ENCODE assay signal across 10 cellular contexts in the genomic region with DNA sequence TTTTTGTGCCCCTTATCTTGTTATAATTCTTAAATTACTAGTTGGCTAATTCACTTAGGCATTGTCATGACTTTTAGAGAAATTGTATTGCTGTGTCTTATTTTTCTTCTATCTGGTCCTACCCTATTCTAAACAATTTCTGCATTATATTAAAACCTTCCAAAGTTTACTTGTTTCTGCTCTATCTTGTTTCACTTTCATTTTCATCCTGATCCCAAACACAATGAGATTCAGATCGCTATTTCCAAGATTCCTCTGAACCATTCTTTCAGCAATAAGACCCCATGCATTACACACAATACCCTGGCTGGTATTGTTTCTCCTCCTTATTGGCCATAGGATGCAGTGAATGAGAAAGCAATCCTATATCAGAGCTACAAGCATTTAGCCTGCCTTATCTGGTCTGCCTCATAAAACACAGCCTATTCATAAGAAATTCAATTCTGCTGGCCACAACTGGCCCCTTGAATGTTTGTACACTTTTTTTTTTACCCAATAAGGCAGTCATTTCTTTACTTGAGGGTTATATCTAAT.
A peak's percentile ranks its signal among the peaks of the same experiment; 100 is the strongest.
DNase-seq lines count a peak whose midpoint lies in the region; ATAC-seq and TF ChIP-seq lines count a peak whose summit lies in the region.
"Had no signal": no experiment of that assay in that cellular context is flagged by ENCODE, and none has a peak within 500 bp of the region (broad histone marks: within the 10 kb centered on the region; RNA-seq: fewer than 3 reads in every experiment).

No MANE protein-coding gene starts in this region.

- H3K9me3 Mint-ChIP-seq in activated CD4-positive, alpha-beta T cell treated with anti-CD3 and anti-CD28 coated beads, Interleukin-2, amount 10 ng/mL, durations not matched to agents 24 days and 14 days = peaks cover 3% of the 10 kb centered on the region

- peaks cover 2% of the 10 kb centered on the region for H3K27me3 Mint-ChIP-seq in activated CD4-positive, alpha-beta T cell treated with anti-CD3 and anti-CD28 coated beads, Interleukin-2, amount 10 ng/mL, durations not matched to agents 24 days and 14 days
- H3K27me3 Mint-ChIP-seq: progenitor cell of endocrine pancreas had no signal

- H3K27me3 ChIP-seq in left lung (no peaks in the 10 kb centered on the region), subcutaneous abdominal adipose tissue (ENCODE audit: control insufficient read depth in 5 of 5, insufficient read depth in 4 of 5, low read length in 5 of 5) (no peaks in the 10 kb centered on the region)

- peak overlapping the region; percentile 54 for H3K4me3 Mint-ChIP-seq in activated CD4-positive, alpha-beta T cell treated with anti-CD3 and anti-CD28 coated beads, Interleukin-2, amount 10 ng/mL, durations not matched to agents 24 days and 14 days

- DNase-seq in activated CD4-positive, alpha-beta T cell treated with anti-CD3 and anti-CD28 coated beads, Interleukin-2, amount 10 ng/mL, durations not matched to agents 24 days and 14 days = no peak
- no peak for DNase-seq in activated CD4-positive, alpha-beta T cell treated with anti-CD3 and anti-CD28 coated beads for 1 hour
- no peak for DNase-seq in left lung
- DNase-seq in Ammon's horn (ENCODE audit: low spot score) = no peak
- DNase-seq in NCI-H1436 treated with DMSO at 0.1 percent for 48 hours (lab: John Stamatoyannopoulos, UW) = no peak
- DNase-seq in posterior vena cava (ENCODE audit: low spot score) = no peak
- DNase-seq: NCI-H1417 had no signal

- intact Hi-C loops in activated CD4-positive, alpha-beta T cell treated with anti-CD3 and anti-CD28 coated beads, Interleukin-2, amount 10 ng/mL, durations not matched to agents 24 days and 14 days (cut with micrococcal nuclease) = no loop called here
- intact Hi-C loops in left lung (cut with DNase I) (no loop called here), posterior vena cava (cut with DNase I) (no loop called here)

- peaks cover 2% of the 10 kb centered on the region for H3K4me1 Mint-ChIP-seq in activated CD4-positive, alpha-beta T cell treated with anti-CD3 and anti-CD28 coated beads, Interleukin-2, amount 10 ng/mL, durations not matched to agents 24 days and 14 days

- no peaks in the 10 kb centered on the region for H3K4me1 ChIP-seq in left lung
- H3K4me1 ChIP-seq in subcutaneous abdominal adipose tissue (ENCODE audit: control insufficient read depth in 5 of 5, insufficient read depth in 5 of 5, low read length in 5 of 5) = no peaks in the 10 kb centered on the region

- H3K27ac Mint-ChIP-seq in activated CD4-positive, alpha-beta T cell treated with anti-CD3 and anti-CD28 coated beads, Interleukin-2, amount 10 ng/mL, durations not matched to agents 24 days and 14 days = no peak overlapping the region
- H3K27ac Mint-ChIP-seq: progenitor cell of endocrine pancreas had no signal

- no peak for ATAC-seq in left lung

- H3K27ac ChIP-seq in left lung = no peak overlapping the region
- no peak overlapping the region for H3K27ac ChIP-seq in subcutaneous abdominal adipose tissue (ENCODE audit: low read depth, low read length)

- H3K9ac ChIP-seq in subcutaneous abdominal adipose tissue (ENCODE audit: low read length in 5 of 5) = peak overlapping the region in 3 of 5 donors; percentile 26 to 50 (median 31)

- H3K9me3 ChIP-seq in left lung (peaks cover 0 to 6% of the 10 kb centered on the region in 2 donors), subcutaneous abdominal adipose tissue (ENCODE audit: control insufficient read depth in 5 of 5, low read length in 5 of 5) (peaks cover 0 to 9% (median 4%) of the 10 kb centered on the region in 5 donors)

- TF ChIP-seq CTCF in WI38 (IDR thresholded peaks at IDR 0.05; ENCODE audit: low read depth, low read length) = no peak
- TF ChIP-seq CTCF in left lung (IDR thresholded peaks at IDR 0.05) = no peak

- H3K4me3 ChIP-seq in WI38 (ENCODE audit: low read depth, low read length) = peak overlapping the region; percentile 44
- H3K4me3 ChIP-seq in left lung = peak overlapping the region; percentile 7 to 16
- H3K4me3 ChIP-seq in subcutaneous abdominal adipose tissue (ENCODE audit: low read depth in 1 of 5, low read length in 5 of 5) = peak overlapping the region; percentile 37 to 69 (median 57)

- H3K36me3 ChIP-seq in left lung (no peaks in the 10 kb centered on the region), subcutaneous abdominal adipose tissue (ENCODE audit: control insufficient read depth in 5 of 5, insufficient read depth in 5 of 5, low read length in 5 of 5) (no peaks in the 10 kb centered on the region)

- no peaks in the 10 kb centered on the region for H3K36me3 Mint-ChIP-seq in activated CD4-positive, alpha-beta T cell treated with anti-CD3 and anti-CD28 coated beads, Interleukin-2, amount 10 ng/mL, durations not matched to agents 24 days and 14 days (ENCODE audit: low read depth)
